ENCODE assay signal across 8 cellular contexts in genomic region chr2:106085441-106085911, GRCh38.
DNase-seq lines count a peak whose midpoint lies in the region; ATAC-seq, FAIRE-seq and TF ChIP-seq lines count a peak whose summit lies in the region.

No MANE protein-coding gene starts in this region.

- DNase-seq in GM12892 (ENCODE audit: insufficient read length) (no peak), NAMALWA (ENCODE audit: low spot score) (peak; percentile 21), right cardiac atrium (peak in 1 of 3 donors; percentile 69), erythroblast (lab: John Stamatoyannopoulos, UW) (no peak), KG1 (lab: John Stamatoyannopoulos, UW) (no peak), midbrain (lab: John Stamatoyannopoulos, UW) (no peak)
- peak; percentile 84 for DNase-seq in activated naive CD4-positive, alpha-beta T cell treated with anti-CD3 and anti-CD28 coated beads for 36 hours
- peak; percentile 63 for DNase-seq in stimulated activated naive CD8-positive, alpha-beta T cell treated with anti-CD3 and anti-CD28 coated beads, Interleukin-15, amount 100 ng/mL, for 72 hours

- intact Hi-C loops in activated naive CD4-positive, alpha-beta T cell treated with anti-CD3 and anti-CD28 coated beads for 36 hours (cut with micrococcal nuclease): loop anchor here (1.0 to 10.0 kb wide), 16 partner anchors 109 to 753 kb away; no protein-coding TSS in a partner anchor
- intact Hi-C loops in right cardiac atrium (cut with DNase I): loop anchor here in 3 of 4 donors (10.0 kb wide), 3 partner anchors 171 to 511 kb away; no protein-coding TSS in a partner anchor

- H3K4me1 Mint-ChIP-seq in activated naive CD4-positive, alpha-beta T cell treated with anti-CD3 and anti-CD28 coated beads for 36 hours (ENCODE audit: low read depth): peaks cover 65% of the 10 kb centered on the region
- peaks cover 63% of the 10 kb centered on the region for H3K4me1 Mint-ChIP-seq in stimulated activated naive CD8-positive, alpha-beta T cell treated with anti-CD3 and anti-CD28 coated beads, Interleukin-15, amount 100 ng/mL, for 72 hours

- H3K9me3 ChIP-seq in right cardiac atrium (ENCODE audit: control insufficient read depth, low read length): no peaks in the 10 kb centered on the region

- WGBS in right cardiac atrium: 45% methylated on average over 8 of the region's 8 CpGs

- H3K4me1 ChIP-seq in right cardiac atrium (ENCODE audit: control insufficient read depth, insufficient read depth, low read length): no peaks in the 10 kb centered on the region

- peak overlapping the region; percentile 94 for H3K27ac Mint-ChIP-seq in activated naive CD4-positive, alpha-beta T cell treated with anti-CD3 and anti-CD28 coated beads for 36 hours
- peak overlapping the region; percentile 67 to 94 for H3K27ac Mint-ChIP-seq in stimulated activated naive CD8-positive, alpha-beta T cell treated with anti-CD3 and anti-CD28 coated beads, Interleukin-15, amount 100 ng/mL, for 72 hours

- H3K4me3 ChIP-seq in right cardiac atrium (ENCODE audit: low read length): no peak overlapping the region

- peaks cover 7% of the 10 kb centered on the region for H3K36me3 Mint-ChIP-seq in activated naive CD4-positive, alpha-beta T cell treated with anti-CD3 and anti-CD28 coated beads for 36 hours (ENCODE audit: low read depth)

- peak overlapping the region; percentile 72 for H3K4me3 Mint-ChIP-seq in activated naive CD4-positive, alpha-beta T cell treated with anti-CD3 and anti-CD28 coated beads for 36 hours
- peak overlapping the region; percentile 70 to 75 for H3K4me3 Mint-ChIP-seq in stimulated activated naive CD8-positive, alpha-beta T cell treated with anti-CD3 and anti-CD28 coated beads, Interleukin-15, amount 100 ng/mL, for 72 hours

- FAIRE-seq in GM12892 (lab: Jason Lieb, UNC): peak; percentile 60

- CTCF ChIA-PET in activated naive CD4-positive, alpha-beta T cell treated with anti-CD3 and anti-CD28 coated beads for 36 hours (lab: Charles Lee): interaction anchor here (0.7 to 4.1 kb wide), 10 partner anchors 14 to 546 kb away, joined by 3 to 21 read pairs (median 4); no protein-coding TSS in a partner anchor

- peak; percentile 64 to 68 for ATAC-seq in right cardiac atrium
- peak; percentile 97 for ATAC-seq in stimulated activated naive CD8-positive, alpha-beta T cell treated with anti-CD3 and anti-CD28 coated beads, Interleukin-15, amount 100 ng/mL, for 72 hours

- H3K27me3 ChIP-seq in right cardiac atrium (ENCODE audit: control insufficient read depth, insufficient read depth): no peaks in the 10 kb centered on the region

- H3K9me3 Mint-ChIP-seq in activated naive CD4-positive, alpha-beta T cell treated with anti-CD3 and anti-CD28 coated beads for 36 hours: peaks cover 9% of the 10 kb centered on the region
- peaks cover 12 to 17% of the 10 kb centered on the region in 2 donors for H3K9me3 Mint-ChIP-seq in stimulated activated naive CD8-positive, alpha-beta T cell treated with anti-CD3 and anti-CD28 coated beads, Interleukin-15, amount 100 ng/mL, for 72 hours

- no peaks in the 10 kb centered on the region for H3K27me3 Mint-ChIP-seq in activated naive CD4-positive, alpha-beta T cell treated with anti-CD3 and anti-CD28 coated beads for 36 hours (ENCODE audit: low read depth)
- no peaks in the 10 kb centered on the region for H3K27me3 Mint-ChIP-seq in stimulated activated naive CD8-positive, alpha-beta T cell treated with anti-CD3 and anti-CD28 coated beads, Interleukin-15, amount 100 ng/mL, for 72 hours

- no peak for TF ChIP-seq POLR2A in GM12892 (IDR thresholded peaks at IDR 0.05; ENCODE audit: low read depth, low read length)
- TF ChIP-seq POLR2A in erythroblast (IDR thresholded peaks at IDR 0.05; ENCODE audit: low read length): no peak

- no peak overlapping the region for H3K27ac ChIP-seq in right cardiac atrium (ENCODE audit: low read length)

Comparison
In these comparisons a context has a peak if more than half of its experiments do, and no peak if none do; other contexts are left out.
1. DNase-seq: peak in NAMALWA (single experiment), activated naive CD4-positive, alpha-beta T cell treated with anti-CD3 and anti-CD28 coated beads for 36 hours (single experiment) and stimulated activated naive CD8-positive, alpha-beta T cell treated with anti-CD3 and anti-CD28 coated beads, Interleukin-15, amount 100 ng/mL, for 72 hours (2 of 2); none in GM12892 (single experiment), erythroblast (0 of 2), KG1 (single experiment) and midbrain (single experiment).